ENCODE assay signal across 18 cellular contexts in the genomic region with DNA sequence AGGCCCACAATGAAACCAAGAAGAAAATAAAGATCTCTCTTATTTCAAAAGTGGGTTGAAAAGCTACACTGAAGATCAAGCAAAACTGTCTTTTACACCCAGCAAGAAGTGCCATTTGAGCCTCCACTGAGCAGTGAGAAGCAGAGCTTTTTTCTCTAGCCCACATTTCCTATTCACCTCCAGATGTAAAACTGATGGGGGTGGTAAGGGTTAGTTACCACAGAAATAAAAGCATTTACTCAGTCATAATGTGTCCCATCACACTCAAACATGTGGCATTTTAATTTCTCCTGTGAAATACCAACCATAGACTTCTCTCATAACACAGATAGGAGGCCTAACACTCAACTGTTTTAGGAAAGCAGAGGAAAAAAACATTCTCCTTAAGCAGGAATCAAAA.
"Had no signal": no experiment of that assay in that cellular context is flagged by ENCODE, and none has a peak within 500 bp of the region (broad histone marks: within the 10 kb centered on the region; RNA-seq: fewer than 3 reads in every experiment).

No MANE protein-coding gene starts in this region.

- H3K4me1 Mint-ChIP-seq: nephron had no signal

- ATAC-seq: heart right ventricle, left colon had no signal

- H3K27ac Mint-ChIP-seq: activated CD4-positive, alpha-beta memory T cell treated with anti-CD3 and anti-CD28 coated beads, Interleukin-2, amount 10 ng/mL, durations not matched to agents 7 days and 5 days; nephron; T-helper 1 cell treated with Interleukin-12 subunit alpha and Interleukin-12 subunit beta and Interleukin-4 antibody, amounts not matched to agents 30 μg/mL and 1 μg/mL, for 36 hours; type B pancreatic cell had no signal

- H3K9me3 Mint-ChIP-seq: activated CD4-positive, alpha-beta memory T cell treated with anti-CD3 and anti-CD28 coated beads, Interleukin-2, amount 10 ng/mL, durations not matched to agents 7 days and 5 days; activated naive CD4-positive, alpha-beta T cell treated with anti-CD3 and anti-CD28 coated beads, Interleukin-2, amount 50 U/mL, for 24 hours; nephron; T-helper 1 cell treated with Interleukin-12 subunit alpha and Interleukin-12 subunit beta and Interleukin-4 antibody, amounts not matched to agents 30 μg/mL and 1 μg/mL, for 36 hours; type B pancreatic cell had no signal

- FAIRE-seq: bronchial epithelial cell had no signal

- H3K27me3 Mint-ChIP-seq: activated CD4-positive, alpha-beta memory T cell treated with anti-CD3 and anti-CD28 coated beads, Interleukin-2, amount 10 ng/mL, durations not matched to agents 7 days and 5 days; activated naive CD4-positive, alpha-beta T cell treated with anti-CD3 and anti-CD28 coated beads, Interleukin-2, amount 50 U/mL, for 24 hours; type B pancreatic cell had no signal

- H3K4me3 Mint-ChIP-seq: activated CD4-positive, alpha-beta memory T cell treated with anti-CD3 and anti-CD28 coated beads, Interleukin-2, amount 10 ng/mL, durations not matched to agents 7 days and 5 days; activated naive CD4-positive, alpha-beta T cell treated with anti-CD3 and anti-CD28 coated beads, Interleukin-2, amount 50 U/mL, for 24 hours; nephron; T-helper 1 cell treated with Interleukin-12 subunit alpha and Interleukin-12 subunit beta and Interleukin-4 antibody, amounts not matched to agents 30 μg/mL and 1 μg/mL, for 36 hours; type B pancreatic cell had no signal

- DNase-seq: activated CD4-positive, alpha-beta memory T cell treated with anti-CD3 and anti-CD28 coated beads, Interleukin-2, amount 10 ng/mL, durations not matched to agents 7 days and 5 days; activated CD4-positive, alpha-beta T cell treated with anti-CD3 and anti-CD28 coated beads for 48 hours; activated CD4-positive, CD25-positive, alpha-beta regulatory T cell; activated gamma-delta T cell; cerebellar nuclear complex; cortex of kidney; heart right ventricle; left colon; mesenchymal stem cell; right cardiac atrium; stimulated activated CD4-positive, alpha-beta T cell treated with anti-CD3 and anti-CD28 coated beads, Interleukin-12 subunit alpha, Interleukin-12 subunit beta, amount 100 ng/mL, for 4 hours; stimulated activated CD4-positive, alpha-beta T cell treated with anti-CD3 and anti-CD28 coated beads, Interleukin-4, amount 100 ng/mL, for 4 hours; T1000 had no signal
